9 cellular contexts compared by ENCODE assay signal in genomic region chr18:48814490-48815181, GRCh38.
DNase-seq lines count a peak whose midpoint lies in the region; ATAC-seq and TF ChIP-seq lines count a peak whose summit lies in the region.
"Had no signal": no experiment of that assay in that cellular context is flagged by ENCODE, and none has a peak within 500 bp of the region (broad histone marks: within the 10 kb centered on the region; RNA-seq: fewer than 3 reads in every experiment).

No MANE protein-coding gene starts in this region.

- H3K4me1 ChIP-seq in lower lobe of right lung (peaks cover 19% of the 10 kb centered on the region), transverse colon (peaks cover 0 to 34% (median 16%) of the 10 kb centered on the region in 4 donors)

- H3K4me3 ChIP-seq in lower lobe of right lung = no peak overlapping the region
- H3K4me3 ChIP-seq in transverse colon = no peak overlapping the region
- H3K4me3 ChIP-seq: left lung had no signal

- H3K36me3 ChIP-seq in lower lobe of right lung = peaks cover 21% of the 10 kb centered on the region
- H3K36me3 ChIP-seq in transverse colon = no peaks in the 10 kb centered on the region

- intact Hi-C loops in activated T-helper 1 cell treated with anti-CD3 and anti-CD28 coated beads, Interleukin-12 subunit alpha, Interleukin-12 subunit beta, Interleukin-2, Interleukin-4 antibody, amounts not matched to agents 30 ng/mL and 10 ng/mL and 1 ng/mL, durations not matched to agents 14 hours and 24 hours and 36 hours (cut with micrococcal nuclease) = loop anchor here (1.0 to 10.0 kb wide), 4 partner anchors 13 to 1000 kb away; partner anchors contain the start of gene ACAA2
- intact Hi-C loops in lower lobe of right lung (cut with DNase I) = no loop called here
- intact Hi-C loops in transverse colon (cut with DNase I; ENCODE audit: low total_unique reads) = no loop called here

- no peak for DNase-seq in activated naive CD4-positive, alpha-beta T cell treated with anti-CD3 and anti-CD28 coated beads, Interleukin-2, amount 50 U/mL, for 72 hours (ENCODE audit: low spot score in 2 of 2)
- no peak for DNase-seq in activated naive CD4-positive, alpha-beta T cell treated with anti-CD3 and anti-CD28 coated beads, Interleukin-2, amount 50 U/mL, for 16 hours
- DNase-seq in activated T-helper 1 cell treated with anti-CD3 and anti-CD28 coated beads, Interleukin-12 subunit alpha, Interleukin-12 subunit beta, Interleukin-2, Interleukin-4 antibody, amounts not matched to agents 30 ng/mL and 10 ng/mL and 1 ng/mL, durations not matched to agents 14 hours and 24 hours and 36 hours (ENCODE audit: low spot score) = no peak
- DNase-seq in lower lobe of right lung = peak; percentile 9
- DNase-seq in transverse colon = peak; percentile 3
- DNase-seq in AG08396 (ENCODE audit: low spot score) = no peak

- H3K27ac ChIP-seq in lower lobe of right lung (peak overlapping the region; percentile 42), transverse colon (peak overlapping the region in 1 of 4 donors; percentile 34)

- in situ Hi-C loops in transverse colon (cut with MboI; ENCODE audit: low pct_ligation_motif_present in 1 of 4, low pct_unique_long_range_greater_than_20kb in 1 of 4, low sequenced_read_pairs in 3 of 4) = no loop called here

- no peaks in the 10 kb centered on the region for H3K27me3 ChIP-seq in lower lobe of right lung (ENCODE audit: low read depth)
- H3K27me3 ChIP-seq in transverse colon = no peaks in the 10 kb centered on the region
- H3K27me3 ChIP-seq: left lung had no signal

- no peaks in the 10 kb centered on the region for H3K9me3 Mint-ChIP-seq in activated naive CD4-positive, alpha-beta T cell treated with anti-CD3 and anti-CD28 coated beads, Interleukin-2, amount 50 U/mL, for 72 hours
- no peaks in the 10 kb centered on the region for H3K9me3 Mint-ChIP-seq in activated T-helper 1 cell treated with anti-CD3 and anti-CD28 coated beads, Interleukin-12 subunit alpha, Interleukin-12 subunit beta, Interleukin-2, Interleukin-4 antibody, amounts not matched to agents 30 ng/mL and 10 ng/mL and 1 ng/mL, durations not matched to agents 14 hours and 24 hours and 36 hours

- no peak for TF ChIP-seq POLR2A in transverse colon (IDR thresholded peaks at IDR 0.05)

- no peak for TF ChIP-seq EP300 in transverse colon (IDR thresholded peaks at IDR 0.05; ENCODE audit: low read depth)

- no peak for TF ChIP-seq CTCF in lower lobe of right lung (IDR thresholded peaks at IDR 0.05)
- no peak for TF ChIP-seq CTCF in transverse colon (IDR thresholded peaks at IDR 0.05)

- no peaks in the 10 kb centered on the region for H3K36me3 Mint-ChIP-seq in activated naive CD4-positive, alpha-beta T cell treated with anti-CD3 and anti-CD28 coated beads, Interleukin-2, amount 50 U/mL, for 72 hours
- H3K36me3 Mint-ChIP-seq in activated T-helper 1 cell treated with anti-CD3 and anti-CD28 coated beads, Interleukin-12 subunit alpha, Interleukin-12 subunit beta, Interleukin-2, Interleukin-4 antibody, amounts not matched to agents 30 ng/mL and 10 ng/mL and 1 ng/mL, durations not matched to agents 14 hours and 24 hours and 36 hours (ENCODE audit: low read depth) = peaks cover 6% of the 10 kb centered on the region

- peaks cover 62% of the 10 kb centered on the region for H3K4me1 Mint-ChIP-seq in activated T-helper 1 cell treated with anti-CD3 and anti-CD28 coated beads, Interleukin-12 subunit alpha, Interleukin-12 subunit beta, Interleukin-2, Interleukin-4 antibody, amounts not matched to agents 30 ng/mL and 10 ng/mL and 1 ng/mL, durations not matched to agents 14 hours and 24 hours and 36 hours (ENCODE audit: low read depth)

- 72 to 100% methylated on average over 2 to 5 of the region's 5 CpGs for WGBS in transverse colon (ENCODE audit: low coverage in 1 of 2), 2 donors

- peak overlapping the region; percentile 46 to 71 for H3K27ac Mint-ChIP-seq in activated naive CD4-positive, alpha-beta T cell treated with anti-CD3 and anti-CD28 coated beads, Interleukin-2, amount 50 U/mL, for 72 hours
- H3K27ac Mint-ChIP-seq in activated T-helper 1 cell treated with anti-CD3 and anti-CD28 coated beads, Interleukin-12 subunit alpha, Interleukin-12 subunit beta, Interleukin-2, Interleukin-4 antibody, amounts not matched to agents 30 ng/mL and 10 ng/mL and 1 ng/mL, durations not matched to agents 14 hours and 24 hours and 36 hours = peak overlapping the region; percentile 90

- peak overlapping the region; percentile 43 for H3K4me3 Mint-ChIP-seq in activated T-helper 1 cell treated with anti-CD3 and anti-CD28 coated beads, Interleukin-12 subunit alpha, Interleukin-12 subunit beta, Interleukin-2, Interleukin-4 antibody, amounts not matched to agents 30 ng/mL and 10 ng/mL and 1 ng/mL, durations not matched to agents 14 hours and 24 hours and 36 hours

- ATAC-seq in activated naive CD4-positive, alpha-beta T cell treated with anti-CD3 and anti-CD28 coated beads, Interleukin-2, amount 50 U/mL, for 72 hours = peak; percentile 36 to 73
- ATAC-seq in lower lobe of right lung = peak; percentile 17 to 20
- ATAC-seq in GM18868 (IDR thresholded peaks at IDR 0.05; ENCODE audit: unreplicated experiment) = no peak
- no peak for ATAC-seq in GM21529 (IDR thresholded peaks at IDR 0.05; ENCODE audit: unreplicated experiment)

- H3K27me3 Mint-ChIP-seq in activated T-helper 1 cell treated with anti-CD3 and anti-CD28 coated beads, Interleukin-12 subunit alpha, Interleukin-12 subunit beta, Interleukin-2, Interleukin-4 antibody, amounts not matched to agents 30 ng/mL and 10 ng/mL and 1 ng/mL, durations not matched to agents 14 hours and 24 hours and 36 hours (ENCODE audit: insufficient read depth) = peaks cover 4% of the 10 kb centered on the region

- H3K9me3 ChIP-seq in lower lobe of right lung (no peaks in the 10 kb centered on the region), transverse colon (no peaks in the 10 kb centered on the region)
- H3K9me3 ChIP-seq: left lung had no signal

Comparison
In these comparisons a context has a peak if more than half of its experiments do, and no peak if none do; other contexts are left out.
1. ATAC-seq: peak in activated naive CD4-positive, alpha-beta T cell treated with anti-CD3 and anti-CD28 coated beads, Interleukin-2, amount 50 U/mL, for 72 hours (2 of 2) and lower lobe of right lung (2 of 2); none in GM18868 (single experiment) and GM21529 (single experiment).
2. DNase-seq: peak in lower lobe of right lung (single experiment) and transverse colon (single experiment); none in activated naive CD4-positive, alpha-beta T cell treated with anti-CD3 and anti-CD28 coated beads, Interleukin-2, amount 50 U/mL, for 72 hours (0 of 2), activated naive CD4-positive, alpha-beta T cell treated with anti-CD3 and anti-CD28 coated beads, Interleukin-2, amount 50 U/mL, for 16 hours (single experiment), activated T-helper 1 cell treated with anti-CD3 and anti-CD28 coated beads, Interleukin-12 subunit alpha, Interleukin-12 subunit beta, Interleukin-2, Interleukin-4 antibody, amounts not matched to agents 30 ng/mL and 10 ng/mL and 1 ng/mL, durations not matched to agents 14 hours and 24 hours and 36 hours (single experiment) and AG08396 (single experiment).